In the genomic region with DNA sequence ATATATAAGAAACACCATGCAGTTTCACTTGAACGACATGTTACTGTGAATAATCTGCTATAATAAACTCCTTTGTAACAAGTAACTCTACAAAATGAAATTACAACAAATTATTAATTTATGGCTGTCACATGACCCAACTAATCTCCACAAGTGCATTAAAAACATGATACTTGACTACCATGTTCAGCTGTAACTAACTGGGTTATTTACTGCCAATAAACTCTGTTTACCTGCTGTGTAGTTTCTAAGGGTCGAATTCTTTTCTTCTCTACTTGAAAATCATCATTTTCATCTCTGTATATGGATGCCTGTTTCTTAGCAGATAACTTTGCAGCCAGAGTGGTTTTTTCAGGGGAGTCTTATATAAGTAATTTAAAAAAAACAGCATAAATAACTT, we compare ENCODE assay signal across 16 cellular contexts. TPM values are rescaled to one million over a fixed set of nuclear protein-coding genes. Genes with fewer than 3 reads are reported as not detected.
DNase-seq lines count a peak whose midpoint lies in the region; ATAC-seq, FAIRE-seq and TF ChIP-seq lines count a peak whose summit lies in the region.
"Had no signal": no experiment of that assay in that cellular context is flagged by ENCODE, and none has a peak within 500 bp of the region (broad histone marks: within the 10 kb centered on the region; RNA-seq: fewer than 3 reads in every experiment).

No MANE protein-coding gene starts in this region.

- DNase-seq in H54 (ENCODE audit: insufficient read length, low spot score) (no peak), HEK293T (ENCODE audit: extremely low spot score) (no peak), K562 (ENCODE audit: extremely low read depth in 1 of 4, low spot score in 3 of 4) (no peak), urothelium cell line (ENCODE audit: low spot score) (no peak)
- DNase-seq in activated naive CD4-positive, alpha-beta T cell treated with anti-CD3 and anti-CD28 coated beads, Interleukin-2, amount 50 U/mL, for 16 hours = no peak
- DNase-seq: C1 segment of cervical spinal cord; Caco-2; CD4-positive, alpha-beta memory T cell; DMS153; DND-41 had no signal

- no peak overlapping the region for H3K9ac ChIP-seq in K562 (ENCODE audit: insufficient read depth in 1 of 2, low read depth in 2 of 2, low read length in 2 of 2)

- CTCF ChIA-PET in HEK293T (lab: Yijun Ruan, JAX) (no interaction called here), K562 (lab: Yijun Ruan, JAX; ENCODE audit: low intra/inter-chr PET ratio) (interaction anchor here (0.7 kb wide), 2 partner anchors 12 to 33 kb away, joined by 3 read pairs; no protein-coding TSS in a partner anchor)

- no peaks in the 10 kb centered on the region for H3K4me1 ChIP-seq in K562 (replicated peaks in 1 of 2; ENCODE audit: control insufficient read depth in 2 of 2, insufficient read depth in 2 of 2, low read length in 2 of 2)
- H3K4me1 ChIP-seq: HAP-1 had no signal

- H3K9me3 ChIP-seq in K562 (replicated peaks; ENCODE audit: control insufficient read depth, insufficient read depth, low read depth, low read length) = no peaks in the 10 kb centered on the region
- H3K9me3 ChIP-seq: Caco-2, HAP-1 had no signal

- no peaks in the 10 kb centered on the region for H4K20me1 ChIP-seq in K562 (replicated peaks; ENCODE audit: control insufficient read depth, insufficient read depth, low read length)

- no peak overlapping the region for H3K4me2 ChIP-seq in K562 (ENCODE audit: insufficient read depth, low read length)
- H3K4me2 ChIP-seq: GM23338 had no signal

- peak; percentile 61 for FAIRE-seq in H54 (lab: Jason Lieb, UNC)
- no peak for FAIRE-seq in K562 (lab: Jason Lieb, UNC)
- peak; percentile 46 for FAIRE-seq in urothelium cell line (lab: Jason Lieb, UNC)
- FAIRE-seq: G401.6, GM12892, GM19239 had no signal

- no peaks in the 10 kb centered on the region for H3K9me1 ChIP-seq in K562 (ENCODE audit: control insufficient read depth, insufficient read depth, low read length)

- TF ChIP-seq RAD21 in K562 (CRISPR knock-in tag; conservative IDR thresholded peaks at IDR 0.05 in 1 of 2, IDR thresholded peaks at IDR 0.05 in 1 of 2) = no peak

- TF ChIP-seq POLR2A in H54 (IDR thresholded peaks at IDR 0.05; ENCODE audit: low read depth, low read length) (no peak), K562 (conservative IDR thresholded peaks at IDR 0.05) (no peak), GM18505 (IDR thresholded peaks at IDR 0.05; ENCODE audit: borderline replicate concordance, extremely low read depth, insufficient read depth, insufficient read length) (no peak)

- no peak for TF ChIP-seq EP300 in K562 (IDR thresholded peaks at IDR 0.05; ENCODE audit: low read length)

- WGBS in K562 (ENCODE audit: insufficient coverage, low coverage, missing lambda C conversion rate) = 64% methylated on average over 2 of the region's 2 CpGs

- no TSS peak for BruUV-seq in K562 (replicated peaks; lab: Mats Ljungman, UMichigan)

- H3K27ac ChIP-seq in K562 (ENCODE audit: extremely low read depth, low read depth, low read length) = no peak overlapping the region

- TF ChIP-seq CTCF in K562 (IDR thresholded peaks at IDR 0.05 in 2 of 3, conservative IDR thresholded peaks at IDR 0.05 in 1 of 3; ENCODE audit: insufficient read depth in 2 of 3, low read depth in 1 of 3, low read length in 3 of 3) = no peak

- no peaks in the 10 kb centered on the region for H3K27me3 ChIP-seq in K562 (ENCODE audit: control insufficient read depth in 2 of 2, insufficient read depth in 2 of 2, low read length in 2 of 2)

- 0 out of 3 replicates have a peak, but pooled peaks cover under 1% of the 10 kb centered on the region for H3K79me2 ChIP-seq in K562 (ENCODE audit: control insufficient read depth, insufficient read depth, low read length)

- POLR2A ChIA-PET in HEK293T (lab: Yijun Ruan, JAX) (interaction anchor here (1.9 kb wide), 1 partner anchor 14 kb away, joined by 12 read pairs; the partner anchor contains the start of gene BRIP1), K562 (lab: Yijun Ruan, JAX) (interaction anchor here (1.1 to 2.9 kb wide), 2 partner anchors 15 to 204 kb away, joined by 3 to 10 read pairs; partner anchors contain the start of gene BRIP1)

- H3K4me3 ChIP-seq in K562 = no peak overlapping the region
- H3K4me3 ChIP-seq: GM23338, HAP-1 had no signal

- H2AFZ ChIP-seq in K562 (ENCODE audit: low read depth, low read length) = no peak overlapping the region
- H2AFZ ChIP-seq: GM23338 had no signal

- H3K36me3 ChIP-seq in K562 (ENCODE audit: control insufficient read depth, insufficient read depth, low read length) = peaks cover 53% of the 10 kb centered on the region

- intact Hi-C loops in K562 (cut with micrococcal nuclease) = no loop called here

- in situ Hi-C loops in K562 (cut with MboI) = loop anchor here (10.0 kb wide), 1 partner anchor 424 kb away; no protein-coding TSS in a partner anchor

- no peak for ATAC-seq in K562
- no peak for ATAC-seq in GM18505 (IDR thresholded peaks at IDR 0.05; ENCODE audit: unreplicated experiment)
- ATAC-seq: GM23338 had no signal

TF ChIP-seq in HEK293T, 16 proteins besides CTCF, POLR2A, EP300 and RAD21:
- TF ChIP-seq, protein P1, sequence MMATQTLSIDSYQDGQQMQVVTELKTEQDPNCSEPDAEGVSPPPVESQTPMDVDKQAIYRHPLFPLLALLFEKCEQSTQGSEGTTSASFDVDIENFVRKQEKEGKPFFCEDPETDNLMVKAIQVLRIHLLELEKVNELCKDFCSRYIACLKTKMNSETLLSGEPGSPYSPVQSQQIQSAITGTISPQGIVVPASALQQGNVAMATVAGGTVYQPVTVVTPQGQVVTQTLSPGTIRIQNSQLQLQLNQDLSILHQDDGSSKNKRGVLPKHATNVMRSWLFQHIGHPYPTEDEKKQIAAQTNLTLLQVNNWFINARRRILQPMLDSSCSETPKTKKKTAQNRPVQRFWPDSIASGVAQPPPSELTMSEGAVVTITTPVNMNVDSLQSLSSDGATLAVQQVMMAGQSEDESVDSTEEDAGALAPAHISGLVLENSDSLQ (IDR thresholded peaks at IDR 0.05) = peak; percentile 70
- no peak for TF ChIP-seq LEF1 (IDR thresholded peaks at IDR 0.05; ENCODE audit: borderline replicate concordance)
- no peak for TF ChIP-seq SP1 (IDR thresholded peaks at IDR 0.05)
- no peak for TF ChIP-seq ARNT (IDR thresholded peaks at IDR 0.05)
- TF ChIP-seq NFRKB (IDR thresholded peaks at IDR 0.05) = no peak
- TF ChIP-seq HDGF (IDR thresholded peaks at IDR 0.05; ENCODE audit: borderline replicate concordance) = no peak
- no peak for TF ChIP-seq ELF4 (IDR thresholded peaks at IDR 0.05)

TF ChIP-seq in K562, 482 proteins besides CTCF, POLR2A, EP300 and RAD21 (continues in another document):
- TF ChIP-seq, protein P2, sequence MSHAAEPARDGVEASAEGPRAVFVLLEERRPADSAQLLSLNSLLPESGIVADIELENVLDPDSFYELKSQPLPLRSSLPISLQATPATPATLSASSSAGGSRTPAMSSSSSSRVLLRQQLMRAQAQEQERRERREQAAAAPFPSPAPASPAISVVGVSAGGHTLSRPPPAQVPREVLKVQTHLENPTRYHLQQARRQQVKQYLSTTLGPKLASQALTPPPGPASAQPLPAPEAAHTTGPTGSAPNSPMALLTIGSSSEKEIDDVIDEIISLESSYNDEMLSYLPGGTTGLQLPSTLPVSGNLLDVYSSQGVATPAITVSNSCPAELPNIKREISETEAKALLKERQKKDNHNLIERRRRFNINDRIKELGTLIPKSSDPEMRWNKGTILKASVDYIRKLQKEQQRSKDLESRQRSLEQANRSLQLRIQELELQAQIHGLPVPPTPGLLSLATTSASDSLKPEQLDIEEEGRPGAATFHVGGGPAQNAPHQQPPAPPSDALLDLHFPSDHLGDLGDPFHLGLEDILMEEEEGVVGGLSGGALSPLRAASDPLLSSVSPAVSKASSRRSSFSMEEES (CRISPR knock-in tag; IDR thresholded peaks at IDR 0.05) = 0 out of 2 replicates have a peak, but pooled peaks have one; percentile 11
- TF ChIP-seq ZC3H8 (IDR thresholded peaks at IDR 0.05) (no peak), E2F1 (CRISPR knock-in tag; IDR thresholded peaks at IDR 0.05) (no peak)

RNA-seq across cellular contexts. Expression of gene BRIP1, which starts 14.4 kb away (rescaled TPM):
- 43.6 and 131 TPM in 2 replicates for total RNA-seq in K562 (2011; cell fraction: chromatin; rRNA removed; ENCODE audit: low replicate concordance)
- total RNA-seq in K562 (2011; cell fraction: nucleolus; rRNA removed) = 15.2 and 23.4 TPM in 2 replicates
- total RNA-seq in K562 (2011; cell fraction: nucleoplasm; rRNA removed) = 46.1 and 76.3 TPM in 2 replicates
- total RNA-seq in K562 (2014; rRNA removed) = 10.3 and 11.0 TPM in 2 replicates
- total RNA-seq in K562 (2014; rRNA removed; fragmentation: Illumina TruSeq; extraction: Trizol) = 16.8 and 18.6 TPM in 2 replicates
- 14.9 and 17.5 TPM in 2 replicates for total RNA-seq in K562 (2015; rRNA removed; fragmentation: Illumina TruSeq; extraction: Trizol)
- 9.7 and 11.7 TPM in 2 replicates for total RNA-seq in K562 (2021)
- polyA plus RNA-seq in K562 (2011; rRNA removed) = 14.4 and 17.4 TPM in 2 replicates
- 1.9 and 5.6 TPM in 2 replicates for polyA plus RNA-seq in K562 (2011; cell fraction: cytosol; rRNA removed)
- 11.9 and 18.2 TPM in 2 replicates for polyA plus RNA-seq in K562 (2011; cell fraction: nucleus; rRNA removed)
- 5.3 and 6.3 TPM in 2 replicates for polyA plus RNA-seq in K562 (2012)
- polyA plus RNA-seq in K562 (2014; fragmentation: Illumina TruSeq; extraction: Trizol) = 10.1 and 10.3 TPM in 2 replicates
- 1 to 10 TPM; 2.4 to 3.6 TPM for polyA plus RNA-seq in K562 (2014; fragmentation: Nextera tagmentation; extraction: Ambion mirVana)
- polyA plus RNA-seq in K562 (2014; rRNA removed) = 9.1 and 11.2 TPM in 2 replicates
- polyA minus RNA-seq in K562 (2011; rRNA and poly(A)+ RNA removed) = 55.1 and 57.7 TPM in 2 replicates
- 7.3 and 9.8 TPM in 2 replicates for polyA minus RNA-seq in K562 (2011; cell fraction: cytosol; rRNA and poly(A)+ RNA removed)
- 28.5 and 46.5 TPM in 2 replicates for polyA minus RNA-seq in K562 (2011; cell fraction: nucleus; rRNA and poly(A)+ RNA removed)
